Comparison of ENCODE assay signal across 22 cellular contexts in the genomic region with DNA sequence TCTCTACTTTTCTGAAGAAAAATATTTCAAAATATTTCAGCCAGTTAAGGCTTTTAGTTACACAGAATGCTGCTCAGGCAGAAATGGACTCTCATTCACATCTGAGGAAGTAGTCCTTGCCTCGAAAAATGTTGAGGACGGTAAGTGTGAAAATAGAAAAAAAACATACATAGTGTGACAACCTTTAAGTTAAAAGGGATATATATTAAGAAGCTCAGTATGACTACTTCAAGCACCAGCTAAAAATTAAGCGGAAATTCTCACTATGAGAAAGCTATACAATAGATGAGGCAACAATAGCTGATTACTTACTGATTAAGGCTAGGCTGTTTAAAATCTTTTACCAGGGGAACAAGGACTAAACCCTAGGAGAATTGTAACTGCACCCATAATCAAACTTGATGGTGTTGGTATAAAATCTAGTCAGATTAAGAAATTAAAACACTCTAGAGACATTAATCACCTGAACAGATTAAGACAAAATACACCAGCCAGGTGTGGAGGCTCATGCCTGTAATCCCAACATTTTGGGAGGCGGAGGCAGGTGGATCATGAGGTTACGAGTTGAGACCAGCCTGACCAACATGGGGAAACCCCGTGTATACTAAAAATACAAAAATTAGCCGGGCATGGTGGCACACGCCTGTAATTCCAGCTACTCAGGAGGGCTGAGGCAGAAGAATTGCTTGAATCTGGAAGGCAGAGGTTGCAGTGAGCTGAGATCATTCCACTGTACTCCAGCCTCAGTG. TPM values are rescaled to one million over a fixed set of nuclear protein-coding genes. Genes with fewer than 3 reads are reported as not detected.
DNase-seq lines count a peak whose midpoint lies in the region; ATAC-seq, FAIRE-seq and TF ChIP-seq lines count a peak whose summit lies in the region.
"Had no signal": no experiment of that assay in that cellular context is flagged by ENCODE, and none has a peak within 500 bp of the region (broad histone marks: within the 10 kb centered on the region; RNA-seq: fewer than 3 reads in every experiment).

No MANE protein-coding gene starts in this region.

- H3K79me2 ChIP-seq in OCI-LY3 (ENCODE audit: low read length) (peaks cover 89% of the 10 kb centered on the region), astrocyte (ENCODE audit: insufficient read depth, low read length) (peaks cover 91% of the 10 kb centered on the region)

- H3K27me3 Mint-ChIP-seq in astrocyte (ENCODE audit: low read depth, unreplicated experiment) (no peaks in the 10 kb centered on the region), natural killer cell (ENCODE audit: low read depth in 2 of 2) (no peaks in the 10 kb centered on the region)

- H3K9me3 ChIP-seq in OCI-LY3 (ENCODE audit: insufficient read depth, low read length) (no peaks in the 10 kb centered on the region), astrocyte (ENCODE audit: insufficient read depth, low read depth, low read length) (no peaks in the 10 kb centered on the region)
- H3K9me3 ChIP-seq: upper lobe of right lung had no signal

- H3K4me1 Mint-ChIP-seq in astrocyte (ENCODE audit: low read depth, unreplicated experiment) (peaks cover 55% of the 10 kb centered on the region), natural killer cell (peaks cover 55 to 56% of the 10 kb centered on the region in 2 donors)

- DNase-seq in activated CD4-positive, CD25-positive, alpha-beta regulatory T cell (lab: John Stamatoyannopoulos, UW) = no peak
- DNase-seq in astrocyte (ENCODE audit: low read depth) = no peak
- no peak for DNase-seq in natural killer cell
- DNase-seq in foreskin melanocyte = no peak
- no peak for DNase-seq in NCI-H774 (lab: John Stamatoyannopoulos, UW)
- DNase-seq: 8988T; amygdala; mesenchymal stem cell; NCI-H1694 treated with DMSO at 0.1 percent for 48 hours; NCI-H524; nucleus accumbens; OCI-M1; stimulated activated CD4-positive, alpha-beta T cell treated with anti-CD3 and anti-CD28 coated beads, Interleukin-4, amount 100 ng/mL, for 4 hours; upper lobe of right lung had no signal

- H3K4me1 ChIP-seq in OCI-LY3 (ENCODE audit: low read length) (peaks cover 6% of the 10 kb centered on the region; the same call in 1 of the 2 replicates), astrocyte (ENCODE audit: insufficient read depth, low read length) (peaks cover 14% of the 10 kb centered on the region)

- peak overlapping the region; percentile 24 for H3K4me3 Mint-ChIP-seq in astrocyte (ENCODE audit: unreplicated experiment)
- H3K4me3 Mint-ChIP-seq in natural killer cell = peak overlapping the region; percentile 80

- FAIRE-seq in astrocyte (lab: Jason Lieb, UNC) = no peak
- FAIRE-seq: colon, TTC549 had no signal

- no peak overlapping the region for H2AFZ ChIP-seq in OCI-LY3 (ENCODE audit: low read depth, low read length)
- no peak overlapping the region for H2AFZ ChIP-seq in astrocyte (ENCODE audit: low read depth, low read length)

- H4K20me1 ChIP-seq in OCI-LY3 (ENCODE audit: insufficient read depth, low read length) = peaks cover 90% of the 10 kb centered on the region
- H4K20me1 ChIP-seq in astrocyte (ENCODE audit: insufficient read depth, low read length) = peaks cover 93% of the 10 kb centered on the region

- H3K36me3 Mint-ChIP-seq in astrocyte (ENCODE audit: low read depth, unreplicated experiment) = peaks cover 17% of the 10 kb centered on the region
- peaks cover 15% of the 10 kb centered on the region for H3K36me3 Mint-ChIP-seq in natural killer cell

- no peak overlapping the region for H3K4me3 ChIP-seq in OCI-LY3 (ENCODE audit: low read length)
- no peak overlapping the region for H3K4me3 ChIP-seq in astrocyte (ENCODE audit: insufficient read depth, low read depth, low read length)
- H3K4me3 ChIP-seq: upper lobe of right lung had no signal

- H3K9me3 Mint-ChIP-seq in astrocyte (ENCODE audit: unreplicated experiment) (no peaks in the 10 kb centered on the region), natural killer cell (no peaks in the 10 kb centered on the region)

- no peaks in the 10 kb centered on the region for H3K27me3 ChIP-seq in OCI-LY3 (ENCODE audit: low read depth, low read length)
- no peaks in the 10 kb centered on the region for H3K27me3 ChIP-seq in astrocyte (ENCODE audit: insufficient read depth, low read length)
- H3K27me3 ChIP-seq: upper lobe of right lung had no signal

- peak overlapping the region; percentile 16; the same call in 1 of the 2 replicates for H3K27ac ChIP-seq in OCI-LY3 (ENCODE audit: low read length)
- no peak overlapping the region for H3K27ac ChIP-seq in astrocyte (ENCODE audit: low read depth, low read length)
- H3K27ac ChIP-seq: C4-2B, upper lobe of right lung had no signal

- no peak for TF ChIP-seq CTCF in OCI-LY3 (IDR thresholded peaks at IDR 0.05; ENCODE audit: low read depth, low read length)
- no peak for TF ChIP-seq CTCF in astrocyte (IDR thresholded peaks at IDR 0.05; ENCODE audit: insufficient read depth, low read depth, low read length)
- no peak for TF ChIP-seq CTCF in natural killer cell (IDR thresholded peaks at IDR 0.05)

- intact Hi-C loops in natural killer cell (cut with micrococcal nuclease) = loop anchor here (10.0 kb wide), 1 partner anchor 49 kb away; the partner anchor contains the start of gene HNRNPC

- ATAC-seq in activated CD4-positive, CD25-positive, alpha-beta regulatory T cell treated with anti-CD3 and anti-CD28 coated beads, Interleukin-2, amount 50 U/mL, for 24 hours = peak; percentile 69 to 79
- ATAC-seq in natural killer cell (peak; percentile 55 to 61 (median 55)), GM21390 (IDR thresholded peaks at IDR 0.05; ENCODE audit: unreplicated experiment) (no peak)
- ATAC-seq: upper lobe of right lung had no signal

- H3K4me2 ChIP-seq in OCI-LY3 (ENCODE audit: low read length) (no peak overlapping the region), astrocyte (ENCODE audit: low read length) (no peak overlapping the region)

- H3K27ac Mint-ChIP-seq in astrocyte (ENCODE audit: unreplicated experiment) (peak overlapping the region; percentile 75), natural killer cell (peak overlapping the region; percentile 90 to 93)

- H3K9ac ChIP-seq in OCI-LY3 (ENCODE audit: low read length) (no peak overlapping the region), astrocyte (ENCODE audit: low read length) (no peak overlapping the region)

- H3K36me3 ChIP-seq in OCI-LY3 (replicated peaks; ENCODE audit: low read depth, low read length) (peaks cover 78% of the 10 kb centered on the region), astrocyte (ENCODE audit: insufficient read depth, low read length) (peaks cover 65% of the 10 kb centered on the region)

RNA-seq across cellular contexts. Expression of gene HNRNPC, which starts 53.9 kb away (rescaled TPM):
- total RNA-seq in astrocyte (525 and 536 TPM in 2 replicates), natural killer cell (100 to 1,000 TPM; 501 to 547 (median 515) TPM)

RNA-seq across cellular contexts. Expression of gene OR5AU1, which starts 59.4 kb away (rescaled TPM):
- total RNA-seq in astrocyte (not detected in 2 replicates), natural killer cell (not detected)
- total RNA-seq: epithelial cell of proximal tubule, SK-MEL-5, upper lobe of right lung had no signal
